17 cellular contexts compared by ENCODE assay signal in genomic region chr1:64122588-64122987, GRCh38.
"Had no signal": no experiment of that assay in that cellular context is flagged by ENCODE, and none has a peak within 500 bp of the region (broad histone marks: within the 10 kb centered on the region; RNA-seq: fewer than 3 reads in every experiment).

No MANE protein-coding gene starts in this region.

- H3K9ac ChIP-seq: parathyroid adenoma had no signal

- DNase-seq: activated CD4-positive, alpha-beta T cell treated with anti-CD3 and anti-CD28 coated beads for 36 hours; activated CD4-positive, alpha-beta T cell treated with anti-CD3 and anti-CD28 coated beads, Interleukin-2, amount 50 U/mL, for 48 hours; activated naive CD8-positive, alpha-beta T cell treated with anti-CD3 and anti-CD28 coated beads for 36 hours; amniotic stem cell; effector CD4-positive, alpha-beta T cell; hypothalamus; left lung; midbrain; stimulated activated CD4-positive, alpha-beta T cell treated with anti-CD3 and anti-CD28 coated beads, Interleukin-2, amount 100 ng/mL, for 48 hours; stimulated activated naive CD8-positive, alpha-beta T cell treated with anti-CD3 and anti-CD28 coated beads, Interleukin-15, amount 100 ng/mL, for 72 hours; transverse colon had no signal

- H3K79me2 ChIP-seq: parathyroid adenoma had no signal

- H3K36me3 ChIP-seq: esophagus muscularis mucosa, left lung, suprapubic skin, transverse colon had no signal

- H3K27ac Mint-ChIP-seq: activated CD4-positive, alpha-beta T cell treated with anti-CD3 and anti-CD28 coated beads for 36 hours; activated naive CD8-positive, alpha-beta T cell treated with anti-CD3 and anti-CD28 coated beads for 36 hours; nephron; stimulated activated naive CD8-positive, alpha-beta T cell treated with anti-CD3 and anti-CD28 coated beads, Interleukin-15, amount 100 ng/mL, for 72 hours; T-helper 2 cell treated with Interferon-gamma antibody and Interleukin-4, amounts not matched to agents 5 μg/mL and 100 μg/mL, for 36 hours; WTC11 had no signal

- H3K4me3 ChIP-seq: esophagus muscularis mucosa, left lung, suprapubic skin, transverse colon had no signal

- H3K4me1 Mint-ChIP-seq: activated CD4-positive, alpha-beta T cell treated with anti-CD3 and anti-CD28 coated beads for 36 hours; activated naive CD8-positive, alpha-beta T cell treated with anti-CD3 and anti-CD28 coated beads for 36 hours; stimulated activated naive CD8-positive, alpha-beta T cell treated with anti-CD3 and anti-CD28 coated beads, Interleukin-15, amount 100 ng/mL, for 72 hours; WTC11 had no signal

- H3K27me3 ChIP-seq: esophagus muscularis mucosa, left lung, suprapubic skin, transverse colon had no signal

- ATAC-seq: activated CD4-positive, alpha-beta T cell treated with anti-CD3 and anti-CD28 coated beads for 36 hours; left lung; stimulated activated naive CD8-positive, alpha-beta T cell treated with anti-CD3 and anti-CD28 coated beads, Interleukin-15, amount 100 ng/mL, for 72 hours; WTC11 had no signal

- H3K27ac ChIP-seq: esophagus muscularis mucosa, left lung, parathyroid adenoma, suprapubic skin, transverse colon had no signal

- H3K36me3 Mint-ChIP-seq: activated naive CD8-positive, alpha-beta T cell treated with anti-CD3 and anti-CD28 coated beads for 36 hours; WTC11 had no signal

- H3K9me3 Mint-ChIP-seq: activated naive CD8-positive, alpha-beta T cell treated with anti-CD3 and anti-CD28 coated beads for 36 hours; nephron; stimulated activated naive CD8-positive, alpha-beta T cell treated with anti-CD3 and anti-CD28 coated beads, Interleukin-15, amount 100 ng/mL, for 72 hours; T-helper 2 cell treated with Interferon-gamma antibody and Interleukin-4, amounts not matched to agents 5 μg/mL and 100 μg/mL, for 36 hours; WTC11 had no signal

- H3K9me3 ChIP-seq: esophagus muscularis mucosa, left lung, suprapubic skin, transverse colon had no signal

- H2AFZ ChIP-seq: parathyroid adenoma had no signal

- H3K4me1 ChIP-seq: left lung, suprapubic skin, transverse colon had no signal

- H3K4me3 Mint-ChIP-seq: activated CD4-positive, alpha-beta T cell treated with anti-CD3 and anti-CD28 coated beads for 36 hours; activated naive CD8-positive, alpha-beta T cell treated with anti-CD3 and anti-CD28 coated beads for 36 hours; nephron; stimulated activated naive CD8-positive, alpha-beta T cell treated with anti-CD3 and anti-CD28 coated beads, Interleukin-15, amount 100 ng/mL, for 72 hours; T-helper 2 cell treated with Interferon-gamma antibody and Interleukin-4, amounts not matched to agents 5 μg/mL and 100 μg/mL, for 36 hours; WTC11 had no signal
